Comparison of ENCODE assay signal across 19 cellular contexts in the genomic region with DNA sequence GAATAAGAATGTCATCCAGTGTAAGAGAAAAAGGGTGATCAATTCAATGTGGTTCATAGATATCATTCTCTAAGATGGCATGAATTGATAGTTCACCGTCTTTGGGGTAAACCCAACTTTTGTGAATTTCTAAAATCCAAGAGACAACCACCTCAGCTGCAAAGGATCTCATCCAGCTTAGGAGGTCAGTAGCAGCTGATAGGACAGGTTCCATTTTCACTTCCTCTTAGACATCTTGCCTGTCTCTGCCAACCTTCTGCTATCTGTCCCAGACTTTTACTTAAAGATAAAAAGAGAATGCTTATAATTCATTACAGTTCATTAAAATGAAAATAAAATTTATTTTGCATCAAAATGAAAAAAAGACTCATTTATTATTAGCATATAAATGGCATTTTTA.
DNase-seq lines count a peak whose midpoint lies in the region; ATAC-seq, FAIRE-seq and TF ChIP-seq lines count a peak whose summit lies in the region.
"Had no signal": no experiment of that assay in that cellular context is flagged by ENCODE, and none has a peak within 500 bp of the region (broad histone marks: within the 10 kb centered on the region; RNA-seq: fewer than 3 reads in every experiment).

No MANE protein-coding gene starts in this region.

- H3K4me2 ChIP-seq in OCI-LY7 (ENCODE audit: low read length) = no peak overlapping the region
- H3K4me2 ChIP-seq: GM23338 had no signal

- no peak overlapping the region for H3K4me3 Mint-ChIP-seq in memory B cell
- H3K4me3 Mint-ChIP-seq: CD4-positive, alpha-beta memory T cell; GM23338; IgD-negative memory B cell had no signal

- H3K27me3 Mint-ChIP-seq in memory B cell = no peaks in the 10 kb centered on the region
- H3K27me3 Mint-ChIP-seq: CD4-positive, alpha-beta memory T cell; IgD-negative memory B cell had no signal

- CTCF ChIA-PET in OCI-LY7 (lab: Charles Lee; ENCODE audit: unreplicated experiment) = no interaction called here

- H2AFZ ChIP-seq in OCI-LY7 (ENCODE audit: low read length) = no peak overlapping the region
- H2AFZ ChIP-seq: GM23338 had no signal

- ATAC-seq in HG03175 (IDR thresholded peaks at IDR 0.05; ENCODE audit: unreplicated experiment) (peak; percentile 42), memory B cell (ENCODE audit: low read depth) (peak; percentile 94), HG03457 (IDR thresholded peaks at IDR 0.05; ENCODE audit: unreplicated experiment) (no peak), GM21515 (IDR thresholded peaks at IDR 0.05; ENCODE audit: unreplicated experiment) (no peak)
- ATAC-seq: GM23338 had no signal

- POLR2A ChIA-PET in OCI-LY7 (lab: Charles Lee) = interaction anchor here (0.7 kb wide), 1 partner anchor 10 kb away, joined by 3 read pairs; no protein-coding TSS in a partner anchor

- intact Hi-C loops in OCI-LY7 (cut with micrococcal nuclease; ENCODE audit: unreplicated experiment) = no loop called here

- no peaks in the 10 kb centered on the region for H3K9me3 ChIP-seq in OCI-LY7 (ENCODE audit: low read length)
- H3K9me3 ChIP-seq: BE2C had no signal

- peaks cover 2% of the 10 kb centered on the region for H3K9me3 Mint-ChIP-seq in memory B cell
- H3K9me3 Mint-ChIP-seq: IgD-negative memory B cell had no signal

- H3K36me3 Mint-ChIP-seq in memory B cell = peaks cover 2% of the 10 kb centered on the region
- H3K36me3 Mint-ChIP-seq: IgD-negative memory B cell had no signal

- no peaks in the 10 kb centered on the region for H3K36me3 ChIP-seq in OCI-LY7 (ENCODE audit: insufficient read depth, low read length)
- H3K36me3 ChIP-seq: BE2C had no signal

- H3K4me1 ChIP-seq in OCI-LY7 (ENCODE audit: insufficient read depth, low read length, poor library complexity, severe bottlenecking) = no peaks in the 10 kb centered on the region
- H3K4me1 ChIP-seq: BE2C had no signal

- H4K20me1 ChIP-seq in OCI-LY7 (ENCODE audit: insufficient read depth, low read length) = no peaks in the 10 kb centered on the region

- no peaks in the 10 kb centered on the region for H3K9me2 ChIP-seq in OCI-LY7 (ENCODE audit: insufficient read depth, low read length)

- no peak for TF ChIP-seq CTCF in OCI-LY7 (conservative IDR thresholded peaks at IDR 0.05; ENCODE audit: low read length)

- no peak overlapping the region for H3K27ac ChIP-seq in OCI-LY7 (ENCODE audit: low read depth, low read length, poor library complexity, severe bottlenecking)

- peak; percentile 86 for FAIRE-seq in GM18507 (lab: Jason Lieb, UNC)
- FAIRE-seq: D721Med had no signal

- DNase-seq in GM18507 (ENCODE audit: extremely low spot score, insufficient read length, low read depth) = no peak
- DNase-seq in OCI-LY7 (ENCODE audit: low spot score) = peak; percentile 10
- DNase-seq in memory B cell (ENCODE audit: low spot score in 2 of 2) = peak in 1 of 2 donors; percentile 11
- no peak for DNase-seq in activated CD4-positive, CD25-positive, alpha-beta regulatory T cell (lab: John Stamatoyannopoulos, UW)
- DNase-seq: BE2C; CD4-positive, alpha-beta memory T cell; DND-41; GDM1; NCI-H1092 treated with DMSO at 0.1 percent for 48 hours; NCI-H1694; NCI-H2107; NCI-H446; SW 1271 had no signal

- no peak overlapping the region for H3K4me3 ChIP-seq in OCI-LY7 (ENCODE audit: low read depth, low read length, poor library complexity, severe bottlenecking)
- H3K4me3 ChIP-seq: GM23338 had no signal

- no peaks in the 10 kb centered on the region for H3K79me2 ChIP-seq in OCI-LY7 (ENCODE audit: insufficient read depth, low read depth, low read length)

- no TSS peak for BruUV-seq in OCI-LY7 (replicated peaks; lab: Mats Ljungman, UMichigan)

- H3K4me1 Mint-ChIP-seq in memory B cell = no peaks in the 10 kb centered on the region
- H3K4me1 Mint-ChIP-seq: CD4-positive, alpha-beta memory T cell; GM23338 had no signal

- H3K27ac Mint-ChIP-seq in memory B cell = no peak overlapping the region
- H3K27ac Mint-ChIP-seq: CD4-positive, alpha-beta memory T cell; GM23338; IgD-negative memory B cell had no signal

Comparison
In these comparisons a context has a peak if more than half of its experiments do, and no peak if none do; other contexts are left out.
1. ATAC-seq: peak in HG03175 (single experiment) and memory B cell (single experiment); none in HG03457 (single experiment) and GM21515 (single experiment).